Comparison of ENCODE assay signal across 1 cellular context in the genomic region with DNA sequence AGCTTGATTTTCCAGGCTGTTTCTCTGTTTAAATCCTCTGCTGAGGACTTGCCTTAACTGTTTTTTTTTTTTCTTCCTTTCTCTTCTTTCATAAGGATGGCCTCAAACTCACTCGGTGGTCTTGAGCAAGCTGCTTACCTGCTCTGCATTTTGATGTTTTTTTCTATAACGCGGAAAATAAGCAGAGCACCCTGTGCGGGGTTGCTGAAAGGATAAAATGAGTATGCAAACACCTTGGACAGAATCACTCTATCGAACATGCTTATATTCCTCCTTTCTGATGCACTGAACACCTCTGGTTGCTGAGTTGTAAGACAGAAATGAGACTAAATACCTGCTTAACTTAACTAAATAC.
TF ChIP-seq lines count a peak whose summit lies in the region.

No MANE protein-coding gene starts in this region.

TF ChIP-seq in HepG2, 621 proteins besides CTCF, POLR2A, EP300 and RAD21:
- TF ChIP-seq, protein P1, sequence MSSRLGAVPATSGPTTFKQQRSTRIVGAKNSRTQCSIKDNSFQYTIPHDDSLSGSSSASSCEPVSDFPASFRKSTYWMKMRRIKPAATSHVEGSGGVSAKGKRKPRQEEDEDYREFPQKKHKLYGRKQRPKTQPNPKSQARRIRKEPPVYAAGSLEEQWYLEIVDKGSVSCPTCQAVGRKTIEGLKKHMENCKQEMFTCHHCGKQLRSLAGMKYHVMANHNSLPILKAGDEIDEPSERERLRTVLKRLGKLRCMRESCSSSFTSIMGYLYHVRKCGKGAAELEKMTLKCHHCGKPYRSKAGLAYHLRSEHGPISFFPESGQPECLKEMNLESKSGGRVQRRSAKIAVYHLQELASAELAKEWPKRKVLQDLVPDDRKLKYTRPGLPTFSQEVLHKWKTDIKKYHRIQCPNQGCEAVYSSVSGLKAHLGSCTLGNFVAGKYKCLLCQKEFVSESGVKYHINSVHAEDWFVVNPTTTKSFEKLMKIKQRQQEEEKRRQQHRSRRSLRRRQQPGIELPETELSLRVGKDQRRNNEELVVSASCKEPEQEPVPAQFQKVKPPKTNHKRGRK (CRISPR knock-in tag; IDR thresholded peaks at IDR 0.05): peak; percentile 54; the same call in 1 of the 2 replicates
- TF ChIP-seq, protein P2, sequence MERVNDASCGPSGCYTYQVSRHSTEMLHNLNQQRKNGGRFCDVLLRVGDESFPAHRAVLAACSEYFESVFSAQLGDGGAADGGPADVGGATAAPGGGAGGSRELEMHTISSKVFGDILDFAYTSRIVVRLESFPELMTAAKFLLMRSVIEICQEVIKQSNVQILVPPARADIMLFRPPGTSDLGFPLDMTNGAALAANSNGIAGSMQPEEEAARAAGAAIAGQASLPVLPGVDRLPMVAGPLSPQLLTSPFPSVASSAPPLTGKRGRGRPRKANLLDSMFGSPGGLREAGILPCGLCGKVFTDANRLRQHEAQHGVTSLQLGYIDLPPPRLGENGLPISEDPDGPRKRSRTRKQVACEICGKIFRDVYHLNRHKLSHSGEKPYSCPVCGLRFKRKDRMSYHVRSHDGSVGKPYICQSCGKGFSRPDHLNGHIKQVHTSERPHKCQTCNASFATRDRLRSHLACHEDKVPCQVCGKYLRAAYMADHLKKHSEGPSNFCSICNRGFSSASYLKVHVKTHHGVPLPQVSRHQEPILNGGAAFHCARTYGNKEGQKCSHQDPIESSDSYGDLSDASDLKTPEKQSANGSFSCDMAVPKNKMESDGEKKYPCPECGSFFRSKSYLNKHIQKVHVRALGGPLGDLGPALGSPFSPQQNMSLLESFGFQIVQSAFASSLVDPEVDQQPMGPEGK (CRISPR knock-in tag; IDR thresholded peaks at IDR 0.05): no peak
- TF ChIP-seq SOX6 (IDR thresholded peaks at IDR 0.05): no peak
- 0 out of 2 replicates have a peak, but pooled peaks have one; percentile 11 for TF ChIP-seq SOX6 (CRISPR knock-in tag; IDR thresholded peaks at IDR 0.05)
